Comparison of ENCODE assay signal across 1 cellular context in genomic region chr6:52063584-52064400, GRCh38.
TF ChIP-seq lines count a peak whose summit lies in the region.

No MANE protein-coding gene starts in this region.

TF ChIP-seq in H1, 55 proteins besides CTCF, POLR2A, EP300 and RAD21 (continued from another document):
- TF ChIP-seq SIRT6 (IDR thresholded peaks at IDR 0.05; ENCODE audit: low read length) (no peak), ATF3 (IDR thresholded peaks at IDR 0.05; ENCODE audit: insufficient read depth, low read depth, low read length) (no peak), CEBPB (IDR thresholded peaks at IDR 0.05; ENCODE audit: low read depth, low read length) (peak; percentile 99)
TF ChIP-seq in H1: peak in this region for 1.
